Comparison of ENCODE assay signal across 23 cellular contexts in genomic region chr3:147395975-147396708, GRCh38. TPM values are rescaled to one million over a fixed set of nuclear protein-coding genes. Genes with fewer than 3 reads are reported as not detected.
DNase-seq lines count a peak whose midpoint lies in the region; ATAC-seq and TF ChIP-seq lines count a peak whose summit lies in the region.
"Had no signal": no experiment of that assay in that cellular context is flagged by ENCODE, and none has a peak within 500 bp of the region (broad histone marks: within the 10 kb centered on the region; RNA-seq: fewer than 3 reads in every experiment).

No MANE protein-coding gene starts in this region.

- H3K4me1 ChIP-seq in H9 (ENCODE audit: insufficient read depth, low read length): peaks cover 4% of the 10 kb centered on the region
- H3K4me1 ChIP-seq in iPS-15b (ENCODE audit: control insufficient read depth, insufficient read depth, low read length): peaks cover 14% of the 10 kb centered on the region

- no peaks in the 10 kb centered on the region for H3K79me1 ChIP-seq in H9 (ENCODE audit: insufficient read depth, low read depth, low read length, poor library complexity, severe bottlenecking)

- H3T11ph ChIP-seq in H9 (ENCODE audit: low read length): no peak overlapping the region

- no peak overlapping the region for H3K27ac ChIP-seq in H9 (ENCODE audit: insufficient read length, low read depth, low read length)
- H3K27ac ChIP-seq: cardiac muscle cell had no signal

- H3K9me3 Mint-ChIP-seq in H9: peaks cover 6 to 14% of the 10 kb centered on the region in 2 experiments; a peak in 3 of 5 replicates
- H3K9me3 Mint-ChIP-seq in brain: peaks cover 0 to 22% (median 13%) of the 10 kb centered on the region in 5 experiments
- H3K9me3 Mint-ChIP-seq: activated T-helper 17 cell treated with anti-CD3 and anti-CD28 coated beads, Interleukin-2, amount 50 U/mL, for 72 hours had no signal

- H2AK5ac ChIP-seq in H9 (ENCODE audit: insufficient read length, low read length): no peak overlapping the region

- H3K23me2 ChIP-seq in H9 (ENCODE audit: insufficient read length, low read depth, low read length, poor library complexity, severe bottlenecking): peaks cover 31% of the 10 kb centered on the region

- H3K4me2 ChIP-seq in H9 (ENCODE audit: insufficient read depth, insufficient read length, low read length): peak overlapping the region; percentile 88

- no peak overlapping the region for H3K23ac ChIP-seq in H9 (ENCODE audit: insufficient read length, low read depth, low read length)

- no peak overlapping the region for H4K91ac ChIP-seq in H9 (ENCODE audit: insufficient read length, low read depth, low read length)

- no peak overlapping the region for H3K56ac ChIP-seq in H9 (ENCODE audit: insufficient read length, low read depth, low read length)

- no peak overlapping the region for H2BK15ac ChIP-seq in H9 (ENCODE audit: low read depth, low read length)

- H2AFZ ChIP-seq in H9 (ENCODE audit: low read length): no peak overlapping the region

- peaks cover 100% of the 10 kb centered on the region for H3K27me3 Mint-ChIP-seq in H9 (ENCODE audit: low read depth)
- peaks cover 95% of the 10 kb centered on the region for H3K27me3 Mint-ChIP-seq in brain

- no peak overlapping the region for H2BK5ac ChIP-seq in H9 (ENCODE audit: insufficient read length, low read length)

- H2BK12ac ChIP-seq in H9 (ENCODE audit: insufficient read length, low read depth, low read length): no peak overlapping the region

- H3K27me3 ChIP-seq in H9 (ENCODE audit: insufficient read depth, low read length) (peaks cover 69% of the 10 kb centered on the region), iPS-15b (ENCODE audit: control insufficient read depth, insufficient read depth, low read length) (peaks cover 94% of the 10 kb centered on the region)

- H3K9ac ChIP-seq in H9 (ENCODE audit: extremely low read depth, insufficient read length, low read length): no peak overlapping the region
- H3K9ac ChIP-seq in iPS-15b (ENCODE audit: low read depth, low read length): no peak overlapping the region

- no peak for DNase-seq in H9
- peak; percentile 84 for DNase-seq in retina
- no peak for DNase-seq in left ventricle myocardium superior
- no peak for DNase-seq in A172 (ENCODE audit: low spot score)
- DNase-seq: activated CD4-positive, alpha-beta T cell treated with anti-CD3 and anti-CD28 coated beads for 36 hours; activated naive CD8-positive, alpha-beta T cell treated with anti-CD3 and anti-CD28 coated beads for 36 hours; KBM-7; kidney glomerular epithelial cell; naive thymus-derived CD8-positive, alpha-beta T cell; NCI-H187 treated with DMSO at 0.1 percent for 48 hours; NCI-H510A; NK-92 treated with Interleukin-12 subunit alpha and Interleukin-12 subunit beta, amount 100 ng/mL, for 24 hours; stimulated activated CD8-positive, alpha-beta memory T cell treated with anti-CD3 and anti-CD28 coated beads, Interleukin-4, amount 100 ng/mL, for 48 hours had no signal

- no peak overlapping the region; the same call in 1 of the 2 replicates for H3K14ac ChIP-seq in H9 (ENCODE audit: insufficient read depth, low read length)

- H3K4me3 ChIP-seq in iPS-15b (ENCODE audit: low read depth, low read length): peak overlapping the region; percentile 35
- H3K4me3 ChIP-seq: cardiac muscle cell had no signal

- H3K4me1 Mint-ChIP-seq in H9 (peaks cover 41 to 72% of the 10 kb centered on the region in 2 experiments), brain (peaks cover 66% of the 10 kb centered on the region)
- H3K4me1 Mint-ChIP-seq: activated CD4-positive, alpha-beta T cell treated with anti-CD3 and anti-CD28 coated beads for 36 hours; activated T-helper 17 cell treated with anti-CD3 and anti-CD28 coated beads, Interleukin-2, amount 50 U/mL, for 72 hours had no signal

- no CpG with 5 or more reads among the region's 60 CpGs for WGBS in H9 (ENCODE audit: extremely low coverage, insufficient read length, low lambda C conversion rate)

- no peaks in the 10 kb centered on the region for H4K20me1 ChIP-seq in H9 (ENCODE audit: control insufficient read depth, insufficient read depth, insufficient read length)

- H2BK120ac ChIP-seq in H9 (ENCODE audit: low read depth, low read length, poor library complexity, severe bottlenecking): no peak overlapping the region

- intact Hi-C loops in left ventricle myocardium superior (cut with micrococcal nuclease): no loop called here

- H4K8ac ChIP-seq in H9 (replicated peaks; ENCODE audit: insufficient read length, low read depth, low read length): no peak overlapping the region

- no peak overlapping the region for H4K5ac ChIP-seq in H9 (ENCODE audit: insufficient read length, low read depth, low read length)

- H3K36me3 Mint-ChIP-seq in H9 (ENCODE audit: insufficient read depth in 1 of 3, low read depth in 3 of 3) (peaks cover 0 to 2% (median 0%) of the 10 kb centered on the region in 3 experiments; a peak in 2 of 7 replicates), brain (no peaks in the 10 kb centered on the region)

- H3K18ac ChIP-seq in H9 (ENCODE audit: insufficient read length, low read depth, low read length): no peak overlapping the region

- H3K4me3 Mint-ChIP-seq in H9 (peak overlapping the region in 1 of 2 experiments; percentile 85; a peak in 3 of 5 replicates), brain (peak overlapping the region in 4 of 5 experiments; percentile 83 to 98 (median 94))
- H3K4me3 Mint-ChIP-seq: activated CD4-positive, alpha-beta T cell treated with anti-CD3 and anti-CD28 coated beads for 36 hours; activated naive CD8-positive, alpha-beta T cell treated with anti-CD3 and anti-CD28 coated beads for 36 hours; activated T-helper 17 cell treated with anti-CD3 and anti-CD28 coated beads, Interleukin-2, amount 50 U/mL, for 72 hours; memory B cell had no signal

- H3K27ac Mint-ChIP-seq in H9 (no peak overlapping the region), brain (peak overlapping the region in 4 of 5 experiments; percentile 87 to 100 (median 98))
- H3K27ac Mint-ChIP-seq: activated CD4-positive, alpha-beta T cell treated with anti-CD3 and anti-CD28 coated beads for 36 hours; activated naive CD8-positive, alpha-beta T cell treated with anti-CD3 and anti-CD28 coated beads for 36 hours; activated T-helper 17 cell treated with anti-CD3 and anti-CD28 coated beads, Interleukin-2, amount 50 U/mL, for 72 hours; CD14-positive monocyte; memory B cell; progenitor cell of endocrine pancreas had no signal

- no peak overlapping the region for H2BK20ac ChIP-seq in H9 (ENCODE audit: low read depth, low read length, poor library complexity, severe bottlenecking)

- H3K9me3 ChIP-seq in H9 (ENCODE audit: control insufficient read depth, low read depth, low read length) (no peaks in the 10 kb centered on the region), iPS-15b (ENCODE audit: control insufficient read depth, insufficient read depth, low read length) (no peaks in the 10 kb centered on the region)

- no peaks in the 10 kb centered on the region for H3K79me2 ChIP-seq in H9 (ENCODE audit: insufficient read depth, low read length)

- no peak overlapping the region for H3K4ac ChIP-seq in H9 (ENCODE audit: low read depth, low read length)

- H3K36me3 ChIP-seq in iPS-15b (ENCODE audit: control insufficient read depth, insufficient read depth, low read length): no peaks in the 10 kb centered on the region
- H3K36me3 ChIP-seq: cardiac muscle cell had no signal

- ATAC-seq in left ventricle myocardium superior: no peak
- no peak for ATAC-seq in HG03457 (IDR thresholded peaks at IDR 0.05; ENCODE audit: unreplicated experiment)
- ATAC-seq in HG02610 (IDR thresholded peaks at IDR 0.05; ENCODE audit: unreplicated experiment): no peak
- ATAC-seq: activated CD4-positive, alpha-beta T cell treated with anti-CD3 and anti-CD28 coated beads for 36 hours; activated T-helper 17 cell treated with anti-CD3 and anti-CD28 coated beads, Interleukin-2, amount 50 U/mL, for 72 hours; naive thymus-derived CD8-positive, alpha-beta T cell had no signal

- no peak for TF ChIP-seq CTCF in H9 (conservative IDR thresholded peaks at IDR 0.05)
- no peak for TF ChIP-seq CTCF in brain (conservative IDR thresholded peaks at IDR 0.05)

RNA-seq across cellular contexts. Expression of gene ZIC4, which starts 10.2 kb away (rescaled TPM):
- total RNA-seq in H9 (2021): not detected in 2 replicates
- 0.49 TPM for polyA plus RNA-seq in brain (ENCODE audit: insufficient read depth, low read depth, low replicate concordance)
- not detected for total RNA-seq in left ventricle myocardium superior
- 1.4 and 5.2 TPM in 2 replicates for total RNA-seq in A172 (2014; rRNA removed; shearing (Covaris generic))
- total RNA-seq: activated CD4-positive, alpha-beta T cell treated with anti-CD3 and anti-CD28 coated beads for 36 hours; activated naive CD8-positive, alpha-beta T cell treated with anti-CD3 and anti-CD28 coated beads for 36 hours; activated T-helper 17 cell treated with anti-CD3 and anti-CD28 coated beads, Interleukin-2, amount 50 U/mL, for 72 hours; cardiac muscle cell; naive thymus-derived CD8-positive, alpha-beta T cell; progenitor cell of endocrine pancreas had no signal
- polyA plus RNA-seq: AG04450; cardiac muscle cell; CD14-positive monocyte; naive thymus-derived CD8-positive, alpha-beta T cell had no signal

RNA-seq across cellular contexts. Expression of gene ZIC1, which starts 13.0 kb away (rescaled TPM):
- total RNA-seq in H9 (2021): not detected in 2 replicates
- polyA plus RNA-seq in brain (ENCODE audit: insufficient read depth, low read depth, low replicate concordance): 13.4 TPM
- total RNA-seq in left ventricle myocardium superior: not detected
- total RNA-seq in A172 (2014; rRNA removed; shearing (Covaris generic)): 18.7 and 18.9 TPM in 2 replicates
- total RNA-seq: activated CD4-positive, alpha-beta T cell treated with anti-CD3 and anti-CD28 coated beads for 36 hours; activated naive CD8-positive, alpha-beta T cell treated with anti-CD3 and anti-CD28 coated beads for 36 hours; activated T-helper 17 cell treated with anti-CD3 and anti-CD28 coated beads, Interleukin-2, amount 50 U/mL, for 72 hours; cardiac muscle cell; naive thymus-derived CD8-positive, alpha-beta T cell had no signal
- polyA plus RNA-seq: AG04450; CD14-positive monocyte; naive thymus-derived CD8-positive, alpha-beta T cell had no signal

Comparison
In these comparisons a context has a peak if more than half of its experiments do, and no peak if none do; other contexts are left out.
1. H3K27ac Mint-ChIP-seq: peak in brain (4 of 5); none in H9 (0 of 3).
2. RNA of gene ZIC1, which starts 13.0 kb away (total RNA-seq): 18.7 to 18.9 TPM in A172; not detected in H9 and not detected in left ventricle myocardium superior (single experiment); every median in the first group is over 10 times any median in the second.